ENCODE assay signal across 16 cellular contexts in genomic region chr16:67674851-67675578, GRCh38. TPM values are rescaled to one million over a fixed set of nuclear protein-coding genes. Genes with fewer than 3 reads are reported as not detected.
DNase-seq lines count a peak whose midpoint lies in the region; ATAC-seq and TF ChIP-seq lines count a peak whose summit lies in the region.
"Had no signal": no experiment of that assay in that cellular context is flagged by ENCODE, and none has a peak within 500 bp of the region (broad histone marks: within the 10 kb centered on the region; RNA-seq: fewer than 3 reads in every experiment).

No MANE protein-coding gene starts in this region.

- peaks cover 0 to 19% of the 10 kb centered on the region in 2 donors for H3K36me3 ChIP-seq in gastroesophageal sphincter
- H3K36me3 ChIP-seq in adrenal gland (replicated peaks in 1 of 2) = peaks cover 0 to 9% of the 10 kb centered on the region in 2 donors
- H3K36me3 ChIP-seq: Peyer's patch had no signal

- peak; percentile 15 for DNase-seq in D341Med (ENCODE audit: low spot score)
- no peak for DNase-seq in T-helper 17 cell
- no peak for DNase-seq in stimulated activated effector memory CD8-positive, alpha-beta T cell treated with anti-CD3 and anti-CD28 coated beads, Interleukin-12 subunit alpha, Interleukin-12 subunit beta, amount 100 ng/mL, for 72 hours (ENCODE audit: low spot score in 2 of 2)
- no peak for DNase-seq in adrenal gland
- DNase-seq in chondrocyte (ENCODE audit: low spot score) = no peak
- DNase-seq: activated CD8-positive, alpha-beta T cell treated with anti-CD3 and anti-CD28 coated beads, Interleukin-2, amount 10 ng/mL, durations not matched to agents 7 days and 5 days; activated naive CD4-positive, alpha-beta T cell treated with anti-CD3 and anti-CD28 coated beads, Interleukin-2, amount 10 ng/mL, durations not matched to agents 7 days and 5 days; CD4-positive, alpha-beta memory T cell; foreskin fibroblast; NCI-H345; Peyer's patch; stimulated activated CD4-positive, alpha-beta T cell treated with anti-CD3 and anti-CD28 coated beads, Interleukin-2, amount 100 ng/mL, for 24 hours had no signal

- intact Hi-C loops in adrenal gland (cut with DNase I) = loop anchor here (5.0 to 10.0 kb wide), 4 partner anchors 140 to 360 kb away; no protein-coding TSS in a partner anchor

- TF ChIP-seq CTCF in gastroesophageal sphincter (IDR thresholded peaks at IDR 0.05) = no peak
- no peak for TF ChIP-seq CTCF in adrenal gland (IDR thresholded peaks at IDR 0.05)
- TF ChIP-seq CTCF in chondrocyte (IDR thresholded peaks at IDR 0.05) = no peak

- H3K27me3 Mint-ChIP-seq in T-helper 17 cell (no peaks in the 10 kb centered on the region), chondrocyte (ENCODE audit: low read depth) (no peaks in the 10 kb centered on the region)
- H3K27me3 Mint-ChIP-seq: activated naive CD4-positive, alpha-beta T cell treated with anti-CD3 and anti-CD28 coated beads, Interleukin-2, amount 10 ng/mL, durations not matched to agents 7 days and 5 days; CD4-positive, alpha-beta memory T cell; stimulated activated naive CD8-positive, alpha-beta T cell treated with anti-CD3 and anti-CD28 coated beads, Interleukin-15, Interleukin-2, amounts not matched to agents 100 ng/mL and 50 ng/mL, for 24 hours had no signal

- ATAC-seq in T-helper 17 cell (no peak), gastroesophageal sphincter (no peak), HG03139 (IDR thresholded peaks at IDR 0.05; ENCODE audit: unreplicated experiment) (no peak), HG02884 (IDR thresholded peaks at IDR 0.05; ENCODE audit: unreplicated experiment) (no peak)
- ATAC-seq in stimulated activated effector memory CD8-positive, alpha-beta T cell treated with anti-CD3 and anti-CD28 coated beads, Interleukin-12 subunit alpha, Interleukin-12 subunit beta, amount 100 ng/mL, for 72 hours = peak; percentile 8
- ATAC-seq: activated CD8-positive, alpha-beta T cell treated with anti-CD3 and anti-CD28 coated beads, Interleukin-2, amount 10 ng/mL, durations not matched to agents 7 days and 5 days had no signal

- no CpG with 5 or more reads among the region's 28 CpGs for WGBS in gastroesophageal sphincter (ENCODE audit: low coverage in 1 of 2), 2 donors
- WGBS in adrenal gland, 4 donors = 92 to 100% (median 95%) methylated on average over 1 to 28 of the region's 28 CpGs

- no peak overlapping the region for H3K4me3 ChIP-seq in gastroesophageal sphincter
- no peak overlapping the region for H3K4me3 ChIP-seq in adrenal gland
- H3K4me3 ChIP-seq: Peyer's patch had no signal

- H3K9me3 Mint-ChIP-seq in stimulated activated effector memory CD8-positive, alpha-beta T cell treated with anti-CD3 and anti-CD28 coated beads, Interleukin-12 subunit alpha, Interleukin-12 subunit beta, amount 100 ng/mL, for 72 hours = no peaks in the 10 kb centered on the region
- H3K9me3 Mint-ChIP-seq in chondrocyte (ENCODE audit: low read depth) = no peaks in the 10 kb centered on the region
- H3K9me3 Mint-ChIP-seq: activated naive CD4-positive, alpha-beta T cell treated with anti-CD3 and anti-CD28 coated beads, Interleukin-2, amount 10 ng/mL, durations not matched to agents 7 days and 5 days; CD4-positive, alpha-beta memory T cell; stimulated activated naive CD8-positive, alpha-beta T cell treated with anti-CD3 and anti-CD28 coated beads, Interleukin-15, Interleukin-2, amounts not matched to agents 100 ng/mL and 50 ng/mL, for 24 hours had no signal

- TF ChIP-seq POLR2A in gastroesophageal sphincter (IDR thresholded peaks at IDR 0.05) (no peak), adrenal gland (IDR thresholded peaks at IDR 0.05) (no peak)

- H3K4me3 Mint-ChIP-seq in T-helper 17 cell (no peak overlapping the region), chondrocyte (ENCODE audit: unreplicated experiment) (no peak overlapping the region)
- H3K4me3 Mint-ChIP-seq in stimulated activated effector memory CD8-positive, alpha-beta T cell treated with anti-CD3 and anti-CD28 coated beads, Interleukin-12 subunit alpha, Interleukin-12 subunit beta, amount 100 ng/mL, for 72 hours = no peak overlapping the region
- H3K4me3 Mint-ChIP-seq: activated CD8-positive, alpha-beta T cell treated with anti-CD3 and anti-CD28 coated beads, Interleukin-2, amount 10 ng/mL, durations not matched to agents 7 days and 5 days; activated naive CD4-positive, alpha-beta T cell treated with anti-CD3 and anti-CD28 coated beads, Interleukin-2, amount 10 ng/mL, durations not matched to agents 7 days and 5 days; CD4-positive, alpha-beta memory T cell; stimulated activated naive CD8-positive, alpha-beta T cell treated with anti-CD3 and anti-CD28 coated beads, Interleukin-15, Interleukin-2, amounts not matched to agents 100 ng/mL and 50 ng/mL, for 24 hours had no signal

- TF ChIP-seq EP300 in gastroesophageal sphincter (IDR thresholded peaks at IDR 0.05) = no peak

- peak overlapping the region; percentile 88 for H3K27ac Mint-ChIP-seq in T-helper 17 cell
- peak overlapping the region; percentile 92 for H3K27ac Mint-ChIP-seq in stimulated activated effector memory CD8-positive, alpha-beta T cell treated with anti-CD3 and anti-CD28 coated beads, Interleukin-12 subunit alpha, Interleukin-12 subunit beta, amount 100 ng/mL, for 72 hours
- H3K27ac Mint-ChIP-seq in chondrocyte (ENCODE audit: unreplicated experiment) = no peak overlapping the region
- H3K27ac Mint-ChIP-seq: activated CD8-positive, alpha-beta T cell treated with anti-CD3 and anti-CD28 coated beads, Interleukin-2, amount 10 ng/mL, durations not matched to agents 7 days and 5 days had no signal

- H3K4me1 Mint-ChIP-seq in T-helper 17 cell (peaks cover 13% of the 10 kb centered on the region), chondrocyte (ENCODE audit: low read depth) (peaks cover 9% of the 10 kb centered on the region)
- H3K4me1 Mint-ChIP-seq in stimulated activated effector memory CD8-positive, alpha-beta T cell treated with anti-CD3 and anti-CD28 coated beads, Interleukin-12 subunit alpha, Interleukin-12 subunit beta, amount 100 ng/mL, for 72 hours = peaks cover 9% of the 10 kb centered on the region

- H3K9me3 ChIP-seq in T-helper 17 cell (ENCODE audit: control insufficient read depth, low read length, poor library complexity, severe bottlenecking) (no peaks in the 10 kb centered on the region), gastroesophageal sphincter (no peaks in the 10 kb centered on the region), adrenal gland (replicated peaks in 1 of 3) (no peaks in the 10 kb centered on the region)
- H3K9me3 ChIP-seq: Peyer's patch had no signal

- H3K36me3 Mint-ChIP-seq in T-helper 17 cell (ENCODE audit: low read depth) = no peaks in the 10 kb centered on the region
- H3K36me3 Mint-ChIP-seq in stimulated activated effector memory CD8-positive, alpha-beta T cell treated with anti-CD3 and anti-CD28 coated beads, Interleukin-12 subunit alpha, Interleukin-12 subunit beta, amount 100 ng/mL, for 72 hours = peaks cover 17% of the 10 kb centered on the region
- H3K36me3 Mint-ChIP-seq in chondrocyte (ENCODE audit: low read depth) = no peaks in the 10 kb centered on the region

- peaks cover 0 to 37% (median 0%) of the 10 kb centered on the region in 3 donors for H3K4me1 ChIP-seq in gastroesophageal sphincter
- H3K4me1 ChIP-seq in adrenal gland (replicated peaks in 1 of 2) = peaks cover 12 to 26% of the 10 kb centered on the region in 2 donors

- H3K27ac ChIP-seq in gastroesophageal sphincter = peak overlapping the region in 3 of 4 donors; percentile 52 to 73 (median 70)
- peak overlapping the region in 2 of 5 donors; percentile 72 to 87 for H3K27ac ChIP-seq in adrenal gland

- H3K27me3 ChIP-seq in gastroesophageal sphincter = no peaks in the 10 kb centered on the region
- no peaks in the 10 kb centered on the region for H3K27me3 ChIP-seq in adrenal gland
- H3K27me3 ChIP-seq: Peyer's patch had no signal

RNA-seq across cellular contexts. Expression of gene C16orf86, which starts 8.4 kb away (rescaled TPM):
- total RNA-seq in T-helper 17 cell (1 to 10 TPM; 2.9 to 5.1 TPM), gastroesophageal sphincter (10 to 100 TPM in 1 of 4 donors, 1 to 10 TPM in 3; 3.6 to 12.9 (median 5.0) TPM), adrenal gland (10 to 100 TPM in 4 of 8 donors, 1 to 10 TPM in 4; 4.4 to 17.9 (median 9.3) TPM), chondrocyte (0.82 to 3.1 TPM (median 0.85 TPM) in 3 replicates)
- polyA plus RNA-seq in adrenal gland = 10 to 100 TPM in 1 of 3 donors, 1 to 10 TPM in 1, under 1 TPM in 1; 0.57 to 14.4 (median 8.2) TPM

RNA-seq across cellular contexts. Expression of gene ENKD1, which starts 8.5 kb away (rescaled TPM):
- total RNA-seq in T-helper 17 cell = 1 to 10 TPM; 6.1 to 6.8 TPM
- 10 to 100 TPM; 23.0 to 33.2 (median 28.9) TPM for total RNA-seq in gastroesophageal sphincter
- 10 to 100 TPM in 7 of 8 donors, 1 to 10 TPM in 1; 8.8 to 69.8 (median 17.8) TPM for total RNA-seq in adrenal gland
- polyA plus RNA-seq in adrenal gland = 100 to 1,000 TPM in 1 of 3 donors, 10 to 100 TPM in 1, 1 to 10 TPM in 1; 3.0 to 113 (median 72.5) TPM
- total RNA-seq in chondrocyte = 6.2 to 9.2 TPM (median 6.4 TPM) in 3 replicates

RNA-seq across cellular contexts. Expression of gene PARD6A, which starts 14.3 kb away (rescaled TPM):
- 1 to 10 TPM; 6.3 to 7.9 TPM for total RNA-seq in T-helper 17 cell
- 10 to 100 TPM in 1 of 4 donors, 1 to 10 TPM in 3; 5.9 to 13.4 (median 6.5) TPM for total RNA-seq in gastroesophageal sphincter
- 10 to 100 TPM in 4 of 8 donors, 1 to 10 TPM in 4; 7.3 to 49.1 (median 10.5) TPM for total RNA-seq in adrenal gland
- polyA plus RNA-seq in adrenal gland = 1 to 10 TPM; 1.5 to 9.3 (median 6.7) TPM
- 2.5 to 3.5 TPM (median 3.3 TPM) in 3 replicates for total RNA-seq in chondrocyte

RNA-seq across cellular contexts. Expression of gene ACD, which starts 15.0 kb away (rescaled TPM):
- total RNA-seq in T-helper 17 cell (10 to 100 TPM; 29.5 to 38.7 TPM), gastroesophageal sphincter (10 to 100 TPM; 20.9 to 33.7 (median 24.4) TPM), adrenal gland (10 to 100 TPM in 7 of 8 donors, 1 to 10 TPM in 1; 9.2 to 47.0 (median 20.7) TPM), chondrocyte (16.2 to 18.0 TPM (median 17.2 TPM) in 3 replicates)
- 10 to 100 TPM in 2 of 3 donors, 1 to 10 TPM in 1; 7.3 to 26.5 (median 24.3) TPM for polyA plus RNA-seq in adrenal gland

RNA-seq across cellular contexts. Expression of gene CARMIL2, which starts 30.1 kb away (rescaled TPM):
- total RNA-seq in T-helper 17 cell = 100 to 1,000 TPM; 144 to 145 TPM
- total RNA-seq in gastroesophageal sphincter = 1 to 10 TPM in 1 of 4 donors, under 1 TPM in 2, not detected in 1; 0.46 to 2.8 (median 0.47) TPM
- 1 to 10 TPM in 5 of 8 donors, under 1 TPM in 3; 0.24 to 2.5 (median 1.3) TPM for total RNA-seq in adrenal gland
- polyA plus RNA-seq in adrenal gland = 10 to 100 TPM in 1 of 3 donors, 1 to 10 TPM in 1, under 1 TPM in 1; 0.35 to 18.5 (median 4.1) TPM
- 0.97 to 1.8 TPM (median 1.5 TPM) in 3 replicates for total RNA-seq in chondrocyte
